8 cellular contexts compared by ENCODE assay signal in the genomic region with DNA sequence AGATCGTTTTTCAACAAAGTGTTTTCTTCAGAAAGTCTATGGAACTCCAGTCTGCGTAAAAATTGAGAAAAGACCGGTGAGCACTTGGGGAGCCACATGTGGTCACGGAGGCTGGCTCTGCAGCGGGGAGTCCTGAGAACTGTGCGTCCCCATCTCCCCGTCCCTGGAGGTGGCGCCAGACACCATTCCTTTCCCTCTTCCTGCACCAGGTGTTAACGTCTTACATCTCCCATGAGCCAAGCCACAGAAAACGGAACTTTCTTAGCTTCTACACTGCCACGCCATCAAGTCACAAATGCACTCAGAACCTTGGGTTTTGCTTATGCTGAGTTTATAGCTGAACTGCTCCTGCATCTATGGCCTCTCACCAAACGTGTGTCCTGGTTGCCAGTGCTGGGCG.
A peak's percentile ranks its signal among the peaks of the same experiment; 100 is the strongest.
DNase-seq lines count a peak whose midpoint lies in the region; ATAC-seq lines count a peak whose summit lies in the region.

No MANE protein-coding gene starts in this region.

- peak; percentile 13 for DNase-seq in EL
- peak; percentile 49 for DNase-seq in NAMALWA (ENCODE audit: low spot score)
- DNase-seq in activated T-cell treated with anti-CD3 and anti-CD28 coated beads, Interleukin-2, amount 50 U/mL, for 1 hour = peak; percentile 29
- DNase-seq in iris pigment epithelial cell (ENCODE audit: low read depth) = peak; percentile 36
- DNase-seq in effector CD8-positive, alpha-beta T cell (lab: John Stamatoyannopoulos, UW) = no peak
- no peak for DNase-seq in ureter (ENCODE audit: low spot score)
- DNase-seq in AG08396 (ENCODE audit: low spot score) = no peak

- peak; percentile 67 for ATAC-seq in GM21529 (IDR thresholded peaks at IDR 0.05; ENCODE audit: unreplicated experiment)

Comparison
In these comparisons a context has a peak if more than half of its experiments do, and no peak if none do; other contexts are left out.
1. DNase-seq: peak in EL (single experiment), NAMALWA (single experiment), activated T-cell treated with anti-CD3 and anti-CD28 coated beads, Interleukin-2, amount 50 U/mL, for 1 hour (single experiment) and iris pigment epithelial cell (single experiment); none in effector CD8-positive, alpha-beta T cell (single experiment), ureter (single experiment) and AG08396 (single experiment).